In the genomic region with DNA sequence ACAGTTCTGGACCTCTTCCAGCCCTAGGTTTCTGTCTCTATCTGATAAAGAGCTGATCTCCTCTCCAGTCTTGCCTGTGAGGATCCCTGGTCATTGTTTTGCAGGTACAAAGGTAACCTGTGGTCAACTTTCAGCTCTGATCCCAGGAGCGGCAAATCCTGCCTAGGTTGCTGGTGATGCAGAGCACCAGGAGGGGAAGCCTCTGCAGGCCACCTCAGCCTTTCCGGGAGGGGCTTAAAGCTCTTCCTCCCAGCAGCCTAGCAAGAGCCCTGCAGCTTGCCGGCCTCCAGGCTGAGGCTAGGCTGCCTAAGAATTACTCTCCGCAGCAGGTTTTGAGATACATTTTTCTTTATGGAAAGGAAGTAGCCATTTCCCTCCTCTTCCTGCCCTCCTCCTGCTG, we compare ENCODE assay signal across 12 cellular contexts.
A peak's percentile ranks its signal among the peaks of the same experiment; 100 is the strongest.
DNase-seq lines count a peak whose midpoint lies in the region; ATAC-seq and TF ChIP-seq lines count a peak whose summit lies in the region.
"Had no signal": no experiment of that assay in that cellular context is flagged by ENCODE, and none has a peak within 500 bp of the region (broad histone marks: within the 10 kb centered on the region; RNA-seq: fewer than 3 reads in every experiment).

No MANE protein-coding gene starts in this region.

- peak overlapping the region in 6 of 11 experiments; percentile 3 to 88 (median 69); a peak in 11 of 22 replicates for H3K4me2 ChIP-seq in BLaER1 treated with 17β-estradiol and CSF1 and Interleukin-3, amounts not matched to agents 10 nM and 100 nM

- H3K9ac ChIP-seq in BLaER1 treated with 17β-estradiol and CSF1 and Interleukin-3, amounts not matched to agents 10 nM and 100 nM: no peak overlapping the region
- H3K9ac ChIP-seq in HUES48 (ENCODE audit: low read depth, low read length): no peak overlapping the region

- H3K4me1 ChIP-seq in BLaER1 treated with 17β-estradiol and CSF1 and Interleukin-3, amounts not matched to agents 10 nM and 100 nM: peaks cover 0 to 61% (median 15%) of the 10 kb centered on the region in 10 experiments; a peak in 11 of 20 replicates
- H3K4me1 ChIP-seq in HUES48 (ENCODE audit: control insufficient read depth, insufficient read depth, low read length): peaks cover 9% of the 10 kb centered on the region
- no peaks in the 10 kb centered on the region for H3K4me1 ChIP-seq in effector memory CD4-positive, alpha-beta T cell (ENCODE audit: control insufficient read depth, insufficient read depth, low read length, poor library complexity, severe bottlenecking)

- H3K9me3 Mint-ChIP-seq in naive thymus-derived CD8-positive, alpha-beta T cell: peaks cover 3 to 17% (median 10%) of the 10 kb centered on the region in 9 donors

- H3K27ac Mint-ChIP-seq in naive thymus-derived CD8-positive, alpha-beta T cell: peak overlapping the region in 6 of 10 donors; percentile 39 to 82 (median 58)
- H3K27ac Mint-ChIP-seq: activated T-helper 1 cell treated with anti-CD3 and anti-CD28 coated beads, Interleukin-12 subunit alpha, Interleukin-12 subunit beta, Interleukin-2, Interleukin-4 antibody, amounts not matched to agents 30 ng/mL and 10 ng/mL and 1 ng/mL, durations not matched to agents 14 hours and 24 hours and 36 hours had no signal

- H3K4me3 Mint-ChIP-seq in naive thymus-derived CD8-positive, alpha-beta T cell: peak overlapping the region in 7 of 10 donors; percentile 19 to 74 (median 46)
- H3K4me3 Mint-ChIP-seq: activated T-helper 1 cell treated with anti-CD3 and anti-CD28 coated beads, Interleukin-12 subunit alpha, Interleukin-12 subunit beta, Interleukin-2, Interleukin-4 antibody, amounts not matched to agents 30 ng/mL and 10 ng/mL and 1 ng/mL, durations not matched to agents 14 hours and 24 hours and 36 hours; CD4-positive, alpha-beta memory T cell had no signal

- H3K4me3 ChIP-seq in BLaER1 treated with 17β-estradiol and CSF1 and Interleukin-3, amounts not matched to agents 10 nM and 100 nM: no peak overlapping the region
- H3K4me3 ChIP-seq in HUES48 (ENCODE audit: low read depth, low read length) (no peak overlapping the region), dorsolateral prefrontal cortex (peak overlapping the region in 3 of 59 donors; percentile 7 to 26 (median 11))
- H3K4me3 ChIP-seq in effector memory CD4-positive, alpha-beta T cell (ENCODE audit: insufficient read depth, low read depth, low read length, poor library complexity, severe bottlenecking): no peak overlapping the region

- no peaks in the 10 kb centered on the region for H4K20me1 ChIP-seq in BLaER1 treated with 17β-estradiol and CSF1 and Interleukin-3, amounts not matched to agents 10 nM and 100 nM

- H3K4me1 Mint-ChIP-seq in naive thymus-derived CD8-positive, alpha-beta T cell: peaks cover 14 to 55% (median 29%) of the 10 kb centered on the region in 4 donors

- intact Hi-C loops in dorsolateral prefrontal cortex (cut with DNase I): no loop called here

- POLR2A ChIA-PET in naive thymus-derived CD8-positive, alpha-beta T cell (lab: Charles Lee): interaction anchor here (1.1 to 1.2 kb wide), 3 partner anchors 12 to 17 kb away, joined by 3 to 6 read pairs (median 5); no protein-coding TSS in a partner anchor

- H3K9me3 ChIP-seq in BLaER1 treated with 17β-estradiol and CSF1 and Interleukin-3, amounts not matched to agents 10 nM and 100 nM (replicated peaks in 1 of 11): peaks cover 26 to 41% (median 31%) of the 10 kb centered on the region in 11 experiments
- peaks cover 6% of the 10 kb centered on the region for H3K9me3 ChIP-seq in HUES48 (ENCODE audit: control insufficient read depth, insufficient read depth, low read length)
- H3K9me3 ChIP-seq in effector memory CD4-positive, alpha-beta T cell (ENCODE audit: control insufficient read depth, low read length): no peaks in the 10 kb centered on the region

- no peak for DNase-seq in dorsolateral prefrontal cortex
- no peak for DNase-seq in naive thymus-derived CD8-positive, alpha-beta T cell
- no peak for DNase-seq in effector memory CD4-positive, alpha-beta T cell
- no peak for DNase-seq in cerebellum (ENCODE audit: low spot score)
- DNase-seq in activated gamma-delta T cell (lab: John Stamatoyannopoulos, UW): no peak
- DNase-seq in stimulated activated naive CD4-positive, alpha-beta T cell treated with Interleukin-2 at 50 U/mL for 16 hours (lab: John Stamatoyannopoulos, UW): no peak
- DNase-seq: CD4-positive, alpha-beta memory T cell; left cardiac atrium; NCI-H2171 treated with DMSO at 0.1 percent for 48 hours had no signal

- ATAC-seq in naive thymus-derived CD8-positive, alpha-beta T cell: peak; percentile 57 to 67

- H3K27me3 ChIP-seq in BLaER1 treated with 17β-estradiol and CSF1 and Interleukin-3, amounts not matched to agents 10 nM and 100 nM: peaks cover 0 to 7% (median 0%) of the 10 kb centered on the region in 11 experiments; a peak in 4 of 22 replicates
- H3K27me3 ChIP-seq in HUES48 (ENCODE audit: control insufficient read depth, insufficient read depth, low read length) (no peaks in the 10 kb centered on the region), dorsolateral prefrontal cortex (no peaks in the 10 kb centered on the region)
- H3K27me3 ChIP-seq in effector memory CD4-positive, alpha-beta T cell (replicated peaks; ENCODE audit: control insufficient read depth, insufficient read depth, low read length, poor library complexity, severe bottlenecking): no peaks in the 10 kb centered on the region

- peak overlapping the region in 1 of 11 experiments; percentile 44; a peak in 4 of 22 replicates for H3K27ac ChIP-seq in BLaER1 treated with 17β-estradiol and CSF1 and Interleukin-3, amounts not matched to agents 10 nM and 100 nM
- peak overlapping the region; percentile 36 for H3K27ac ChIP-seq in HUES48 (ENCODE audit: low read depth, low read length)
- H3K27ac ChIP-seq in dorsolateral prefrontal cortex: peak overlapping the region in 58 of 59 donors; percentile 62 to 97 (median 90)
- H3K27ac ChIP-seq in effector memory CD4-positive, alpha-beta T cell (ENCODE audit: insufficient read depth, low read length, poor library complexity, severe bottlenecking): no peak overlapping the region

- H3K36me3 Mint-ChIP-seq in naive thymus-derived CD8-positive, alpha-beta T cell: peaks cover 3 to 20% (median 9%) of the 10 kb centered on the region in 3 donors

- 0 out of 22 replicates have a peak, but pooled peaks cover 0 to 4% (median 0%) of the 10 kb centered on the region in 11 experiments for H3K36me3 ChIP-seq in BLaER1 treated with 17β-estradiol and CSF1 and Interleukin-3, amounts not matched to agents 10 nM and 100 nM
- H3K36me3 ChIP-seq in HUES48 (ENCODE audit: control insufficient read depth, insufficient read depth, low read length): no peaks in the 10 kb centered on the region
- H3K36me3 ChIP-seq in effector memory CD4-positive, alpha-beta T cell (ENCODE audit: control insufficient read depth, insufficient read depth, low read length): peaks cover under 1% of the 10 kb centered on the region

- no peaks in the 10 kb centered on the region for H3K27me3 Mint-ChIP-seq in naive thymus-derived CD8-positive, alpha-beta T cell
- H3K27me3 Mint-ChIP-seq: CD4-positive, alpha-beta memory T cell had no signal

- TF ChIP-seq CTCF in dorsolateral prefrontal cortex (IDR thresholded peaks at IDR 0.05 in 54 of 56, conservative IDR thresholded peaks at IDR 0.05 in 2 of 56; ENCODE audit: low read depth in 1 of 56, partially characterized antibody in 56 of 56): no peak
